Comparison of ENCODE assay signal across 1 cellular context in genomic region chr16:67846320-67847063, GRCh38.
TF ChIP-seq lines count a peak whose summit lies in the region.

NUTF2 (plus strand) TSS chr16:67846933; CDS start chr16:67865131, 18,198 bp downstream.

TF ChIP-seq in K562, 482 proteins besides CTCF, POLR2A, EP300 and RAD21 (continued from another document and continues in another):
- TF ChIP-seq ARID3B (CRISPR knock-in tag; IDR thresholded peaks at IDR 0.05; ENCODE audit: borderline replicate concordance) (no peak), ZNF76 (CRISPR knock-in tag; IDR thresholded peaks at IDR 0.05; ENCODE audit: borderline replicate concordance) (no peak; the same call in 1 of the 2 replicates), PTTG1 (tag; IDR thresholded peaks at IDR 0.05; ENCODE audit: low read depth) (no peak), CUX1 (CRISPR knock-in tag; IDR thresholded peaks at IDR 0.05) (no peak), ZNF146 (CRISPR knock-in tag; IDR thresholded peaks at IDR 0.05; ENCODE audit: unreplicated experiment) (no peak), SMAD1 (IDR thresholded peaks at IDR 0.05; ENCODE audit: low read depth, low read length, partially characterized antibody) (peak; percentile 16), ZNF449 (CRISPR knock-in tag; IDR thresholded peaks at IDR 0.05) (no peak), ELF4 (CRISPR knock-in tag; IDR thresholded peaks at IDR 0.05) (no peak), RFX7 (CRISPR knock-in tag; IDR thresholded peaks at IDR 0.05) (no peak), GTF2B (IDR thresholded peaks at IDR 0.05; ENCODE audit: extremely low read depth, insufficient read length) (no peak), ZKSCAN8 (CRISPR knock-in tag; IDR thresholded peaks at IDR 0.05) (no peak), PRPF4 (IDR thresholded peaks at IDR 0.05; ENCODE audit: insufficient read depth, low read depth, low read length, poor library complexity, severe bottlenecking) (peak; percentile 51), NUFIP1 (IDR thresholded peaks at IDR 0.05; ENCODE audit: partially characterized antibody) (no peak), BCL6 (CRISPR knock-in tag; IDR thresholded peaks at IDR 0.05) (no peak), GATA2 (CRISPR knock-in tag; IDR thresholded peaks at IDR 0.05) (no peak), NFXL1 (CRISPR knock-in tag; IDR thresholded peaks at IDR 0.05) (no peak), CHAMP1 (IDR thresholded peaks at IDR 0.05) (no peak), RHOXF2B (CRISPR knock-in tag; conservative IDR thresholded peaks at IDR 0.05) (no peak), KLF1 (tag; IDR thresholded peaks at IDR 0.05) (peak; percentile 48; the same call in 1 of the 2 replicates), ZNF217 (CRISPR knock-in tag; IDR thresholded peaks at IDR 0.05) (no peak), HOMEZ (CRISPR knock-in tag; IDR thresholded peaks at IDR 0.05) (no peak), HMG20B (CRISPR knock-in tag; IDR thresholded peaks at IDR 0.05) (no peak), ZBTB43 (CRISPR knock-in tag; IDR thresholded peaks at IDR 0.05) (no peak), TRIM24 (IDR thresholded peaks at IDR 0.05) (no peak), NCOA6 (IDR thresholded peaks at IDR 0.05) (no peak), IFI16 (CRISPR knock-in tag; IDR thresholded peaks at IDR 0.05) (no peak), RBM14 (IDR thresholded peaks at IDR 0.05; ENCODE audit: borderline replicate concordance, insufficient read depth, low read depth, low read length) (no peak), RFX5 (IDR thresholded peaks at IDR 0.05; ENCODE audit: low read depth, low read length) (no peak), E2F4 (CRISPR knock-in tag; IDR thresholded peaks at IDR 0.05; ENCODE audit: low read depth) (no peak), NFYB (IDR thresholded peaks at IDR 0.05; ENCODE audit: extremely low read depth, insufficient read length) (no peak), RB1 (IDR thresholded peaks at IDR 0.05; ENCODE audit: low read depth) (peak; percentile 52; the same call in 1 of the 2 replicates), CBX8 (IDR thresholded peaks at IDR 0.05; ENCODE audit: borderline replicate concordance, extremely low read depth, low read depth, low read length, poor library complexity, severe bottlenecking) (no peak), RFX1 (IDR thresholded peaks at IDR 0.05) (no peak), ZBTB34 (CRISPR knock-in tag; IDR thresholded peaks at IDR 0.05) (no peak), GMEB1 (CRISPR knock-in tag; IDR thresholded peaks at IDR 0.05) (peak; percentile 86), ELF2 (CRISPR knock-in tag; IDR thresholded peaks at IDR 0.05) (no peak), HEY1 (CRISPR knock-in tag; IDR thresholded peaks at IDR 0.05; ENCODE audit: borderline replicate concordance) (no peak), ETV5 (CRISPR knock-in tag; IDR thresholded peaks at IDR 0.05; ENCODE audit: low read depth) (peak; percentile 78), CBFB (CRISPR knock-in tag; IDR thresholded peaks at IDR 0.05) (no peak), SRSF9 (IDR thresholded peaks at IDR 0.05; ENCODE audit: borderline replicate concordance, low read depth, low read length) (no peak), TOE1 (IDR thresholded peaks at IDR 0.05; ENCODE audit: borderline replicate concordance) (peak; percentile 27; the same call in 1 of the 2 replicates), TOE1 (CRISPR knock-in tag; IDR thresholded peaks at IDR 0.05; ENCODE audit: borderline replicate concordance, low read depth) (no peak), KDM4B (IDR thresholded peaks at IDR 0.05; ENCODE audit: borderline replicate concordance in 2 of 2, low read depth in 1 of 2) (peak in 1 of 2 experiments; percentile 95; a peak in 1 of 4 replicates), PHB (CRISPR knock-in tag; IDR thresholded peaks at IDR 0.05) (no peak)
